ENCODE assay signal across 8 cellular contexts in genomic region chr19:10695401-10696398, GRCh38. TPM values are rescaled to one million over a fixed set of nuclear protein-coding genes. Genes with fewer than 3 reads are reported as not detected.
DNase-seq lines count a peak whose midpoint lies in the region; ATAC-seq and TF ChIP-seq lines count a peak whose summit lies in the region.

No MANE protein-coding gene starts in this region.

- CTCF ChIA-PET in naive thymus-derived CD4-positive, alpha-beta T cell (lab: Charles Lee) = interaction anchor here (0.7 kb wide), 1 partner anchor 35 kb away, joined by 3 read pairs; no protein-coding TSS in a partner anchor

- H3K4me1 Mint-ChIP-seq in activated T-cell treated with anti-CD3 and anti-CD28 coated beads, Interleukin-2, amount 50 U/mL, for 72 hours (ENCODE audit: low read depth) = peaks cover 30% of the 10 kb centered on the region
- peaks cover 12 to 25% (median 21%) of the 10 kb centered on the region in 7 donors for H3K4me1 Mint-ChIP-seq in naive thymus-derived CD4-positive, alpha-beta T cell

- peaks cover 0 to 3% of the 10 kb centered on the region in 2 donors for H3K36me3 Mint-ChIP-seq in activated T-cell treated with anti-CD3 and anti-CD28 coated beads, Interleukin-2, amount 50 U/mL, for 72 hours (ENCODE audit: insufficient read depth in 2 of 2)
- H3K36me3 Mint-ChIP-seq in naive thymus-derived CD4-positive, alpha-beta T cell = peaks cover 0 to 11% (median 0%) of the 10 kb centered on the region in 5 donors

- no peaks in the 10 kb centered on the region for H3K9me2 ChIP-seq in Karpas-422 (replicated peaks; ENCODE audit: insufficient read depth, low read length)

- TF ChIP-seq POLR2A in Peyer's patch (IDR thresholded peaks at IDR 0.05) (no peak), esophagus squamous epithelium (IDR thresholded peaks at IDR 0.05) (no peak)

- no peaks in the 10 kb centered on the region for H3K79me2 ChIP-seq in Karpas-422 (ENCODE audit: low read length)

- H3K27me3 ChIP-seq in Karpas-422 (ENCODE audit: low read length) (no peaks in the 10 kb centered on the region), Peyer's patch (no peaks in the 10 kb centered on the region), esophagus squamous epithelium (no peaks in the 10 kb centered on the region)
- H3K27me3 ChIP-seq in naive thymus-derived CD4-positive, alpha-beta T cell (ENCODE audit: control insufficient read depth in 2 of 2, insufficient read depth in 2 of 2, low read length in 2 of 2) = no peaks in the 10 kb centered on the region

- peaks cover 7% of the 10 kb centered on the region; the same call in 1 of the 2 replicates for H3K36me3 ChIP-seq in Karpas-422 (ENCODE audit: insufficient read depth, low read length)
- peaks cover 0 to 18% (median 0%) of the 10 kb centered on the region in 3 donors for H3K36me3 ChIP-seq in Peyer's patch
- H3K36me3 ChIP-seq in esophagus squamous epithelium = peaks cover 4 to 21% (median 10%) of the 10 kb centered on the region in 3 donors
- peaks cover 0 to 19% (median 10%) of the 10 kb centered on the region in 3 experiments for H3K36me3 ChIP-seq in naive thymus-derived CD4-positive, alpha-beta T cell (ENCODE audit: control insufficient read depth in 2 of 3, insufficient read depth in 3 of 3, low read length in 3 of 3)

- POLR2A ChIA-PET in naive thymus-derived CD4-positive, alpha-beta T cell (lab: Charles Lee) = interaction anchor here (0.6 to 1.6 kb wide), 6 partner anchors 8 to 92 kb away, joined by 3 to 7 read pairs (median 4); no protein-coding TSS in a partner anchor

- H3K4me1 ChIP-seq in Karpas-422 (ENCODE audit: low read length) = peaks cover 3% of the 10 kb centered on the region
- H3K4me1 ChIP-seq in Peyer's patch = peaks cover 0 to 10% (median 7%) of the 10 kb centered on the region in 4 donors
- peaks cover 4 to 16% (median 7%) of the 10 kb centered on the region in 3 donors for H3K4me1 ChIP-seq in esophagus squamous epithelium
- peaks cover 4 to 10% of the 10 kb centered on the region in 2 donors for H3K4me1 ChIP-seq in naive thymus-derived CD4-positive, alpha-beta T cell (ENCODE audit: control insufficient read depth in 2 of 2, insufficient read depth in 2 of 2, low read length in 2 of 2)

- peak overlapping the region; percentile 13 for H3K27ac Mint-ChIP-seq in activated T-cell treated with anti-CD3 and anti-CD28 coated beads, Interleukin-2, amount 50 U/mL, for 72 hours
- H3K27ac Mint-ChIP-seq in naive thymus-derived CD4-positive, alpha-beta T cell = peak overlapping the region in 8 of 9 donors; percentile 9 to 88 (median 56)

- intact Hi-C loops in esophagus squamous epithelium (cut with DNase I) = loop anchor here (10.0 kb wide), 1 partner anchor 121 kb away; no protein-coding TSS in a partner anchor
- intact Hi-C loops in naive thymus-derived CD4-positive, alpha-beta T cell (cut with micrococcal nuclease) = loop anchor here (1.0 to 10.0 kb wide), 6 partner anchors 41 to 293 kb away; partner anchors contain the start of genes CDKN2D (in 2 of the 2), CDC37 (in 1 of the 2), ILF3 (in 1 of the 2) and KEAP1 (in 1 of the 2)

- TF ChIP-seq CTCF in Peyer's patch (IDR thresholded peaks at IDR 0.05) = no peak
- no peak for TF ChIP-seq CTCF in esophagus squamous epithelium (IDR thresholded peaks at IDR 0.05)

- H3K9ac ChIP-seq in Karpas-422 (ENCODE audit: low read length) = no peak overlapping the region

- peak; percentile 52 for ATAC-seq in GM19468 (IDR thresholded peaks at IDR 0.05; ENCODE audit: extremely low read depth, unreplicated experiment)
- peak; percentile 95 to 97 for ATAC-seq in activated T-cell treated with anti-CD3 and anti-CD28 coated beads, Interleukin-2, amount 50 U/mL, for 72 hours (replicated peaks in 1 of 2)
- peak; percentile 99 for ATAC-seq in naive thymus-derived CD4-positive, alpha-beta T cell

- H4K20me1 ChIP-seq in Karpas-422 (ENCODE audit: insufficient read depth, low read depth, low read length) = peaks cover 33% of the 10 kb centered on the region

- H3K4me3 ChIP-seq in Karpas-422 (ENCODE audit: low read length) = no peak overlapping the region
- peak overlapping the region in 3 of 4 donors; percentile 3 to 29 (median 23) for H3K4me3 ChIP-seq in Peyer's patch
- peak overlapping the region in 2 of 4 donors; percentile 17 to 44 for H3K4me3 ChIP-seq in esophagus squamous epithelium
- peak overlapping the region; percentile 36 for H3K4me3 ChIP-seq in naive thymus-derived CD4-positive, alpha-beta T cell (ENCODE audit: low read length)

- H3K4me2 ChIP-seq in Karpas-422 (ENCODE audit: low read depth, low read length, poor library complexity, severe bottlenecking) = no peak overlapping the region

- peak overlapping the region; percentile 86 to 87 for H3K4me3 Mint-ChIP-seq in activated T-cell treated with anti-CD3 and anti-CD28 coated beads, Interleukin-2, amount 50 U/mL, for 72 hours
- H3K4me3 Mint-ChIP-seq in naive thymus-derived CD4-positive, alpha-beta T cell = peak overlapping the region; percentile 81 to 89 (median 86)

- H3K9me3 ChIP-seq in Karpas-422 (ENCODE audit: low read length) (no peaks in the 10 kb centered on the region), Peyer's patch (peaks cover 0 to 4% (median 0%) of the 10 kb centered on the region in 4 donors), esophagus squamous epithelium (no peaks in the 10 kb centered on the region)
- H3K9me3 ChIP-seq in naive thymus-derived CD4-positive, alpha-beta T cell (ENCODE audit: control insufficient read depth in 2 of 3, low read length in 3 of 3) = no peaks in the 10 kb centered on the region

- no peak overlapping the region for H2AFZ ChIP-seq in Karpas-422 (ENCODE audit: low read length)

- DNase-seq in Ammon's horn (ENCODE audit: low spot score) = peak; percentile 95
- peak; percentile 98 for DNase-seq in Karpas-422
- peak; percentile 79 to 96 (median 96) for DNase-seq in Peyer's patch
- DNase-seq in activated T-cell treated with anti-CD3 and anti-CD28 coated beads, Interleukin-2, amount 50 U/mL, for 72 hours = peak; percentile 92 to 93
- peak; percentile 43 for DNase-seq in esophagus squamous epithelium (lab: John Stamatoyannopoulos, UW)
- peak; percentile 79 to 90 (median 85) for DNase-seq in naive thymus-derived CD4-positive, alpha-beta T cell
- peak; percentile 58 to 77 for DNase-seq in stimulated activated CD8-positive, alpha-beta memory T cell treated with anti-CD3 and anti-CD28 coated beads, Interleukin-7, amount 100 ng/mL, for 4 hours (ENCODE audit: low read depth in 2 of 2)

- no peaks in the 10 kb centered on the region for H3K9me3 Mint-ChIP-seq in activated T-cell treated with anti-CD3 and anti-CD28 coated beads, Interleukin-2, amount 50 U/mL, for 72 hours
- peaks cover 0 to 4% (median 0%) of the 10 kb centered on the region in 11 donors for H3K9me3 Mint-ChIP-seq in naive thymus-derived CD4-positive, alpha-beta T cell

- H3K27ac ChIP-seq in Karpas-422 (ENCODE audit: low read length) (no peak overlapping the region), Peyer's patch (no peak overlapping the region), esophagus squamous epithelium (no peak overlapping the region)
- no peak overlapping the region for H3K27ac ChIP-seq in naive thymus-derived CD4-positive, alpha-beta T cell (ENCODE audit: low read depth, low read length)

- WGBS in esophagus squamous epithelium, 2 donors = 22 to 26% methylated on average over 23 to 40 of the region's 59 CpGs

- peaks cover 25% of the 10 kb centered on the region for H3K27me3 Mint-ChIP-seq in activated T-cell treated with anti-CD3 and anti-CD28 coated beads, Interleukin-2, amount 50 U/mL, for 72 hours (ENCODE audit: low read depth)
- H3K27me3 Mint-ChIP-seq in naive thymus-derived CD4-positive, alpha-beta T cell = peaks cover 0 to 11% (median 0%) of the 10 kb centered on the region in 5 donors

RNA-seq across cellular contexts. Expression of gene QTRT1, which starts 5.5 kb away (rescaled TPM):
- total RNA-seq in Karpas-422 (2014; rRNA removed; shearing (Covaris generic); ENCODE audit: low replicate concordance) = 28.2 and 44.4 TPM in 2 replicates
- total RNA-seq in Peyer's patch (10 to 100 TPM; 25.9 to 85.0 (median 38.3) TPM), esophagus squamous epithelium (10 to 100 TPM; 25.3 to 50.9 (median 27.3) TPM)
- total RNA-seq in activated T-cell treated with anti-CD3 and anti-CD28 coated beads, Interleukin-2, amount 50 U/mL, for 72 hours = 10 to 100 TPM; 48.9 to 49.5 TPM
- total RNA-seq in naive thymus-derived CD4-positive, alpha-beta T cell = 10 to 100 TPM; 36.1 to 63.4 (median 54.9) TPM
- 10 to 100 TPM; 38.0 to 41.8 TPM for polyA plus RNA-seq in naive thymus-derived CD4-positive, alpha-beta T cell

RNA-seq across cellular contexts. Expression of gene DNM2, which starts 22.2 kb away (rescaled TPM):
- total RNA-seq in Karpas-422 (2014; rRNA removed; shearing (Covaris generic); ENCODE audit: low replicate concordance) = 91.1 and 93.7 TPM in 2 replicates
- 100 to 1,000 TPM; 353 to 827 (median 464) TPM for total RNA-seq in Peyer's patch
- 100 to 1,000 TPM; 241 to 266 TPM for total RNA-seq in activated T-cell treated with anti-CD3 and anti-CD28 coated beads, Interleukin-2, amount 50 U/mL, for 72 hours
- 100 to 1,000 TPM in 2 of 4 donors, 10 to 100 TPM in 2; 79.9 to 138 (median 102) TPM for total RNA-seq in esophagus squamous epithelium
- 100 to 1,000 TPM; 238 to 340 (median 269) TPM for total RNA-seq in naive thymus-derived CD4-positive, alpha-beta T cell
- 100 to 1,000 TPM in 1 of 2 donors, 10 to 100 TPM in 1; 49.1 to 111 TPM for polyA plus RNA-seq in naive thymus-derived CD4-positive, alpha-beta T cell

RNA-seq across cellular contexts. Expression of gene ILF3, which starts 41.6 kb away (rescaled TPM):
- total RNA-seq in Karpas-422 (2014; rRNA removed; shearing (Covaris generic); ENCODE audit: low replicate concordance) = 113 and 194 TPM in 2 replicates
- 100 to 1,000 TPM in 3 of 4 donors, 10 to 100 TPM in 1; 73.4 to 227 (median 139) TPM for total RNA-seq in Peyer's patch
- 100 to 1,000 TPM; 297 to 311 TPM for total RNA-seq in activated T-cell treated with anti-CD3 and anti-CD28 coated beads, Interleukin-2, amount 50 U/mL, for 72 hours
- 100 to 1,000 TPM in 2 of 4 donors, 10 to 100 TPM in 2; 68.7 to 123 (median 98.3) TPM for total RNA-seq in esophagus squamous epithelium
- 100 to 1,000 TPM; 346 to 515 (median 368) TPM for total RNA-seq in naive thymus-derived CD4-positive, alpha-beta T cell
- 10 to 100 TPM; 91.0 to 99.9 TPM for polyA plus RNA-seq in naive thymus-derived CD4-positive, alpha-beta T cell

Comparison
In these comparisons a context has a peak if more than half of its experiments do, and no peak if none do; other contexts are left out.
1. DNase-seq: peak in every context shown above with its lines; median percentile 98 in Karpas-422; 96 in Peyer's patch; 95 in Ammon's horn; 92 in activated T-cell treated with anti-CD3 and anti-CD28 coated beads, Interleukin-2, amount 50 U/mL, for 72 hours; 85 in naive thymus-derived CD4-positive, alpha-beta T cell; 68 in stimulated activated CD8-positive, alpha-beta memory T cell treated with anti-CD3 and anti-CD28 coated beads, Interleukin-7, amount 100 ng/mL, for 4 hours; 43 in esophagus squamous epithelium.